ENCODE assay signal across 12 cellular contexts in genomic region chr21:38944903-38945302, GRCh38.
"Had no signal": no experiment of that assay in that cellular context is flagged by ENCODE, and none has a peak within 500 bp of the region (broad histone marks: within the 10 kb centered on the region; RNA-seq: fewer than 3 reads in every experiment).

No MANE protein-coding gene starts in this region.

- H3K9ac ChIP-seq: parathyroid adenoma had no signal

- H3K9me3 ChIP-seq: tibial nerve had no signal

- H3K27ac ChIP-seq: parathyroid adenoma, tibial nerve, VCaP had no signal

- H3K4me3 ChIP-seq: tibial nerve had no signal

- ATAC-seq: effector memory CD8-positive, alpha-beta T cell; left lobe of liver; stimulated activated effector memory CD8-positive, alpha-beta T cell treated with anti-CD3 and anti-CD28 coated beads, Interleukin-12 subunit alpha, Interleukin-12 subunit beta, amount 100 ng/mL, for 72 hours had no signal

- H3K27me3 ChIP-seq: tibial nerve had no signal

- H3K4me1 ChIP-seq: tibial nerve had no signal

- H3K36me3 ChIP-seq: tibial nerve had no signal

- DNase-seq: activated CD4-positive, alpha-beta T cell treated with anti-CD3 and anti-CD28 coated beads for 4 hours; activated naive CD4-positive, alpha-beta T cell treated with anti-CD3 and anti-CD28 coated beads for 36 hours; effector memory CD8-positive, alpha-beta T cell; erythroblast; hypothalamus; small intestine; T-helper 9 cell had no signal
